In the genomic region with DNA sequence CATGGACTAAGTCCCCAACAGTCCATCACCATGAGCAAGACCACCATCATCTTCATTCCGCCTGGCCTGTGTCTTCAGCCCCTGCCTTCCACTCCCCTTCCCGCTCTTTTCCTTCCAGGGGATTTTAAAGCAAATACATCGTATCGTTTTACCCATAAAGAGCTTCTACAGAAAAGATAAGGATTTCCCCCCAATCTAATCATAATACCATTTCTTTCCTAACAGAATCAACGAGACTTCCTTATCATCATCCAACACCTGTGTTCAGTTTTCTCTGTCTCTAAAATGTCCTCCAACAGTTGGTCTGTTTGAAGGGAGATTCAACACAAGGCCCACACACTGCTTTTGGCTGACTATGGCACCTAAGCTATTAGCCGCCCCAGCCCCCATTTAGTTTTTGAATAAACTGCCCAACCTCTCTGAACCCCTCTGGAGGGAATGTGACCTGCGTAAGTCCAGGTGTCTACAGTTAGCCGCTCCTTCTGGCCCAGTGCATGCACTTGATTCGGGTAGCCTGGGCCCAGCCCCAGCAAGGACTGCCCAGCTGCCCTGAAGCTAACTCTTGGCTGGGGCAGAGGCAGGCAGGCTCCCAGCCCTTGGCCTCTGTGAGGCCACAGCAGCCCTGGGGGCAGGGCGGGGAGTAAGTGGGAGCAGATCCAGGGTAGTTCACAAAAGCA, we compare ENCODE assay signal across 10 cellular contexts. TPM values are rescaled to one million over a fixed set of nuclear protein-coding genes. Genes with fewer than 3 reads are reported as not detected.
A peak's percentile ranks its signal among the peaks of the same experiment; 100 is the strongest.
DNase-seq lines count a peak whose midpoint lies in the region; ATAC-seq, FAIRE-seq and TF ChIP-seq lines count a peak whose summit lies in the region.
"Had no signal": no experiment of that assay in that cellular context is flagged by ENCODE, and none has a peak within 500 bp of the region (broad histone marks: within the 10 kb centered on the region; RNA-seq: fewer than 3 reads in every experiment).

No MANE protein-coding gene starts in this region.

- peaks cover 25 to 48% of the 10 kb centered on the region in 2 donors for H3K4me1 Mint-ChIP-seq in natural killer cell treated with Interleukin-12 subunit alpha and Interleukin-12 subunit beta and Interleukin-15 and Interleukin-18, amount 100 ng/mL, for 72 hours (ENCODE audit: low read depth in 2 of 2)
- H3K4me1 Mint-ChIP-seq in natural killer cell: peaks cover 29 to 53% of the 10 kb centered on the region in 2 donors
- H3K4me1 Mint-ChIP-seq in naive thymus-derived CD4-positive, alpha-beta T cell: peaks cover 51 to 82% (median 75%) of the 10 kb centered on the region in 7 donors

- 5% methylated on average over 10 of the region's 10 CpGs for WGBS in K562 (ENCODE audit: insufficient coverage, low coverage, missing lambda C conversion rate)

- no peaks in the 10 kb centered on the region for H3K9me3 Mint-ChIP-seq in natural killer cell treated with Interleukin-12 subunit alpha and Interleukin-12 subunit beta and Interleukin-15 and Interleukin-18, amount 100 ng/mL, for 72 hours
- H3K9me3 Mint-ChIP-seq in natural killer cell: no peaks in the 10 kb centered on the region
- H3K9me3 Mint-ChIP-seq in naive thymus-derived CD4-positive, alpha-beta T cell: peaks cover 0 to 4% (median 0%) of the 10 kb centered on the region in 11 donors
- H3K9me3 Mint-ChIP-seq: activated T-cell treated with anti-CD3 and anti-CD28 coated beads, Interleukin-2, amount 50 U/mL, for 4 hours had no signal

- in situ Hi-C loops in K562 (cut with MboI): no loop called here

- POLR2A ChIA-PET in K562 (lab: Yijun Ruan, JAX): interaction anchor here (0.8 to 9.0 kb wide), 7 partner anchors 9 to 1591 kb away, joined by 3 to 112 read pairs (median 5); no protein-coding TSS in a partner anchor
- POLR2A ChIA-PET in naive thymus-derived CD4-positive, alpha-beta T cell (lab: Charles Lee): interaction anchor here (1.3 to 3.0 kb wide), 5 partner anchors 9 to 29 kb away, joined by 3 to 25 read pairs (median 11); no protein-coding TSS in a partner anchor

- peak overlapping the region; percentile 84 for H3K4me2 ChIP-seq in K562 (ENCODE audit: insufficient read depth, low read length)

- peak overlapping the region; percentile 28; the same call in 1 of the 2 replicates for H3K4me3 ChIP-seq in K562
- no peak overlapping the region for H3K4me3 ChIP-seq in naive thymus-derived CD4-positive, alpha-beta T cell (ENCODE audit: low read length)
- H3K4me3 ChIP-seq in vagina: no peak overlapping the region

- H3K27ac Mint-ChIP-seq in natural killer cell treated with Interleukin-12 subunit alpha and Interleukin-12 subunit beta and Interleukin-15 and Interleukin-18, amount 100 ng/mL, for 72 hours: peak overlapping the region; percentile 1 to 2
- H3K27ac Mint-ChIP-seq in natural killer cell: no peak overlapping the region
- peak overlapping the region; percentile 1 to 86 (median 65) for H3K27ac Mint-ChIP-seq in naive thymus-derived CD4-positive, alpha-beta T cell

- peak overlapping the region; percentile 75; the same call in 1 of the 2 replicates for H2AFZ ChIP-seq in K562 (ENCODE audit: low read depth, low read length)

- CTCF ChIA-PET in K562 (lab: Yijun Ruan, JAX; ENCODE audit: low intra/inter-chr PET ratio): no interaction called here
- CTCF ChIA-PET in naive thymus-derived CD4-positive, alpha-beta T cell (lab: Charles Lee): interaction anchor here (0.8 to 1.4 kb wide), 2 partner anchors 37 to 417 kb away, joined by 3 read pairs; a partner anchor contains a TSS

- H3K79me2 ChIP-seq in K562 (ENCODE audit: control insufficient read depth, insufficient read depth, low read length): peaks cover 55% of the 10 kb centered on the region

- peaks cover 71 to 92% of the 10 kb centered on the region in 2 experiments for H3K4me1 ChIP-seq in K562 (replicated peaks in 1 of 2; ENCODE audit: control insufficient read depth in 2 of 2, insufficient read depth in 2 of 2, low read length in 2 of 2)
- H3K4me1 ChIP-seq in naive thymus-derived CD4-positive, alpha-beta T cell (ENCODE audit: control insufficient read depth in 2 of 2, insufficient read depth in 2 of 2, low read length in 2 of 2): peaks cover 25 to 51% of the 10 kb centered on the region in 2 donors
- H3K4me1 ChIP-seq in vagina: peaks cover 75% of the 10 kb centered on the region

- no peaks in the 10 kb centered on the region for H3K27me3 Mint-ChIP-seq in natural killer cell treated with Interleukin-12 subunit alpha and Interleukin-12 subunit beta and Interleukin-15 and Interleukin-18, amount 100 ng/mL, for 72 hours
- peaks cover 0 to 3% of the 10 kb centered on the region in 2 donors for H3K27me3 Mint-ChIP-seq in natural killer cell (ENCODE audit: low read depth in 2 of 2)
- no peaks in the 10 kb centered on the region for H3K27me3 Mint-ChIP-seq in naive thymus-derived CD4-positive, alpha-beta T cell

- H3K9me3 ChIP-seq in K562 (replicated peaks; ENCODE audit: control insufficient read depth, insufficient read depth, low read depth, low read length) (no peaks in the 10 kb centered on the region), vagina (no peaks in the 10 kb centered on the region)
- no peaks in the 10 kb centered on the region for H3K9me3 ChIP-seq in naive thymus-derived CD4-positive, alpha-beta T cell (ENCODE audit: control insufficient read depth in 2 of 3, low read length in 3 of 3)

- TF ChIP-seq EP300 in K562 (IDR thresholded peaks at IDR 0.05; ENCODE audit: low read length): peak; percentile 98

- no peak for TF ChIP-seq CTCF in natural killer cell (IDR thresholded peaks at IDR 0.05)
- no peak for TF ChIP-seq CTCF in K562 (IDR thresholded peaks at IDR 0.05 in 2 of 3, conservative IDR thresholded peaks at IDR 0.05 in 1 of 3; ENCODE audit: insufficient read depth in 2 of 3, low read depth in 1 of 3, low read length in 3 of 3)
- no peak for TF ChIP-seq CTCF in vagina (IDR thresholded peaks at IDR 0.05)

- H3K36me3 Mint-ChIP-seq in natural killer cell treated with Interleukin-12 subunit alpha and Interleukin-12 subunit beta and Interleukin-15 and Interleukin-18, amount 100 ng/mL, for 72 hours: no peaks in the 10 kb centered on the region
- no peaks in the 10 kb centered on the region for H3K36me3 Mint-ChIP-seq in natural killer cell
- H3K36me3 Mint-ChIP-seq in naive thymus-derived CD4-positive, alpha-beta T cell: no peaks in the 10 kb centered on the region

- TF ChIP-seq RAD21 in K562 (CRISPR knock-in tag; conservative IDR thresholded peaks at IDR 0.05 in 1 of 2, IDR thresholded peaks at IDR 0.05 in 1 of 2): no peak

- intact Hi-C loops in natural killer cell (cut with micrococcal nuclease): no loop called here
- intact Hi-C loops in K562 (cut with micrococcal nuclease): loop anchor here (2.0 to 5.0 kb wide), 2 partner anchors 24 to 47 kb away; no protein-coding TSS in a partner anchor
- intact Hi-C loops in naive thymus-derived CD4-positive, alpha-beta T cell (cut with micrococcal nuclease): loop anchor here in 1 of 2 donors (2.0 kb wide), 1 partner anchor 18 kb away; no protein-coding TSS in a partner anchor
- intact Hi-C loops in vagina (cut with DNase I): no loop called here

- ATAC-seq in natural killer cell treated with Interleukin-12 subunit alpha and Interleukin-12 subunit beta and Interleukin-15 and Interleukin-18, amount 100 ng/mL, for 72 hours: no peak
- ATAC-seq in natural killer cell (no peak), K562 (peak; percentile 63), GM19023 (IDR thresholded peaks at IDR 0.05; ENCODE audit: unreplicated experiment) (no peak), GM18867 (IDR thresholded peaks at IDR 0.05; ENCODE audit: unreplicated experiment) (no peak)
- ATAC-seq in naive thymus-derived CD4-positive, alpha-beta T cell: no peak

- H3K36me3 ChIP-seq in K562 (ENCODE audit: control insufficient read depth, insufficient read depth, low read length): peaks cover 39% of the 10 kb centered on the region
- no peaks in the 10 kb centered on the region for H3K36me3 ChIP-seq in naive thymus-derived CD4-positive, alpha-beta T cell (ENCODE audit: control insufficient read depth in 2 of 3, insufficient read depth in 3 of 3, low read length in 3 of 3)
- no peaks in the 10 kb centered on the region for H3K36me3 ChIP-seq in vagina

- no peaks in the 10 kb centered on the region for H4K20me1 ChIP-seq in K562 (replicated peaks; ENCODE audit: control insufficient read depth, insufficient read depth, low read length)

- no peaks in the 10 kb centered on the region for H3K9me1 ChIP-seq in K562 (ENCODE audit: control insufficient read depth, insufficient read depth, low read length)

- peak overlapping the region; percentile 91 for H3K27ac ChIP-seq in K562 (ENCODE audit: extremely low read depth, low read depth, low read length)
- no peak overlapping the region for H3K27ac ChIP-seq in naive thymus-derived CD4-positive, alpha-beta T cell (ENCODE audit: low read depth, low read length)
- H3K27ac ChIP-seq in vagina: peak overlapping the region; percentile 72

- FAIRE-seq in K562 (lab: Jason Lieb, UNC): peak; percentile 82

- H3K4me3 Mint-ChIP-seq in natural killer cell treated with Interleukin-12 subunit alpha and Interleukin-12 subunit beta and Interleukin-15 and Interleukin-18, amount 100 ng/mL, for 72 hours: no peak overlapping the region
- no peak overlapping the region for H3K4me3 Mint-ChIP-seq in natural killer cell
- H3K4me3 Mint-ChIP-seq in naive thymus-derived CD4-positive, alpha-beta T cell: peak overlapping the region in 1 of 10 donors; percentile 2
- H3K4me3 Mint-ChIP-seq: activated T-cell treated with anti-CD3 and anti-CD28 coated beads, Interleukin-2, amount 50 U/mL, for 4 hours had no signal

- no peak for DNase-seq in natural killer cell treated with Interleukin-12 subunit alpha and Interleukin-12 subunit beta and Interleukin-15 and Interleukin-18, amount 100 ng/mL, for 72 hours (ENCODE audit: low spot score)
- DNase-seq in natural killer cell (no peak), K562 (ENCODE audit: extremely low read depth in 1 of 4, low spot score in 3 of 4) (peak; percentile 74 to 87 (median 78)), vagina (ENCODE audit: extremely low spot score in 2 of 2) (no peak), HK-2 (ENCODE audit: unreplicated experiment) (no peak)
- DNase-seq in naive thymus-derived CD4-positive, alpha-beta T cell: no peak
- DNase-seq: activated T-cell treated with anti-CD3 and anti-CD28 coated beads, Interleukin-2, amount 50 U/mL, for 4 hours; foreskin melanocyte had no signal

- H3K27me3 ChIP-seq in K562 (ENCODE audit: control insufficient read depth in 2 of 2, insufficient read depth in 2 of 2, low read length in 2 of 2): no peaks in the 10 kb centered on the region
- H3K27me3 ChIP-seq in naive thymus-derived CD4-positive, alpha-beta T cell (ENCODE audit: control insufficient read depth in 2 of 2, insufficient read depth in 2 of 2, low read length in 2 of 2): no peaks in the 10 kb centered on the region
- H3K27me3 ChIP-seq in vagina: no peaks in the 10 kb centered on the region

- peak overlapping the region; percentile 54 to 86 for H3K9ac ChIP-seq in K562 (ENCODE audit: insufficient read depth in 1 of 2, low read depth in 2 of 2, low read length in 2 of 2)

- TF ChIP-seq POLR2A in K562 (conservative IDR thresholded peaks at IDR 0.05): no peak
- no peak for TF ChIP-seq POLR2A in vagina (IDR thresholded peaks at IDR 0.05)

- no TSS peak for BruUV-seq in K562 (replicated peaks; lab: Mats Ljungman, UMichigan)

RNA-seq across cellular contexts. Expression of a gene that starts 25.3 kb away (rescaled TPM):
- total RNA-seq in natural killer cell treated with Interleukin-12 subunit alpha and Interleukin-12 subunit beta and Interleukin-15 and Interleukin-18, amount 100 ng/mL, for 72 hours: 10 to 100 TPM; 17.0 to 18.0 TPM
- total RNA-seq in natural killer cell (10 to 100 TPM; 51.8 to 78.1 (median 65.8) TPM), K562 (2014; rRNA removed) (28.8 and 35.6 TPM in 2 replicates), K562 (2014; rRNA removed; fragmentation: Illumina TruSeq; extraction: Trizol) (7.3 and 9.5 TPM in 2 replicates), K562 (2015; rRNA removed; fragmentation: Illumina TruSeq; extraction: Trizol) (23.9 and 24.6 TPM in 2 replicates), K562 (2021) (45.2 and 54.4 TPM in 2 replicates), vagina (60.6 TPM)
- total RNA-seq in K562 (2011; cell fraction: chromatin; rRNA removed; ENCODE audit: low replicate concordance): 229 and 466 TPM in 2 replicates
- 309 and 326 TPM in 2 replicates for total RNA-seq in K562 (2011; cell fraction: nucleolus; rRNA removed)
- 244 and 282 TPM in 2 replicates for total RNA-seq in K562 (2011; cell fraction: nucleoplasm; rRNA removed)
- polyA plus RNA-seq in K562 (2011; rRNA removed) (59.7 and 110 TPM in 2 replicates), K562 (2014; fragmentation: Illumina TruSeq; extraction: Trizol) (21.8 and 29.4 TPM in 2 replicates), K562 (2014; fragmentation: Nextera tagmentation; extraction: Ambion mirVana) (under 1 TPM; 0.32 to 0.89 TPM), K562 (2014; rRNA removed) (35.5 and 36.2 TPM in 2 replicates)
- 50.2 and 68.3 TPM in 2 replicates for polyA plus RNA-seq in K562 (2011; cell fraction: cytosol; rRNA removed)
- polyA plus RNA-seq in K562 (2011; cell fraction: nucleus; rRNA removed): 313 and 392 TPM in 2 replicates
- polyA plus RNA-seq in K562 (2012): 39.1 and 59.5 TPM in 2 replicates
- polyA minus RNA-seq in K562 (2011; rRNA and poly(A)+ RNA removed): 56.4 and 73.7 TPM in 2 replicates
- polyA minus RNA-seq in K562 (2011; cell fraction: cytosol; rRNA and poly(A)+ RNA removed): 58.2 and 59.2 TPM in 2 replicates
- 58.7 and 72.1 TPM in 2 replicates for polyA minus RNA-seq in K562 (2011; cell fraction: nucleus; rRNA and poly(A)+ RNA removed)
- total RNA-seq in naive thymus-derived CD4-positive, alpha-beta T cell: 10 to 100 TPM; 33.5 to 74.7 (median 44.1) TPM
- 1 to 10 TPM; 3.1 to 5.1 TPM for polyA plus RNA-seq in naive thymus-derived CD4-positive, alpha-beta T cell

RNA-seq across cellular contexts. Expression of a gene that starts 37.4 kb away (rescaled TPM):
- total RNA-seq in natural killer cell treated with Interleukin-12 subunit alpha and Interleukin-12 subunit beta and Interleukin-15 and Interleukin-18, amount 100 ng/mL, for 72 hours: 10 to 100 TPM; 27.8 to 41.7 TPM
- total RNA-seq in natural killer cell (10 to 100 TPM; 15.5 to 22.3 (median 21.6) TPM), K562 (2014; rRNA removed) (33.1 and 50.4 TPM in 2 replicates), K562 (2014; rRNA removed; fragmentation: Illumina TruSeq; extraction: Trizol) (5.7 and 8.2 TPM in 2 replicates), K562 (2015; rRNA removed; fragmentation: Illumina TruSeq; extraction: Trizol) (21.2 and 21.9 TPM in 2 replicates), K562 (2021) (29.8 and 31.2 TPM in 2 replicates), vagina (20.4 TPM)
- 39.7 and 71.7 TPM in 2 replicates for total RNA-seq in K562 (2011; cell fraction: chromatin; rRNA removed; ENCODE audit: low replicate concordance)
- total RNA-seq in K562 (2011; cell fraction: nucleolus; rRNA removed): 42.2 and 44.1 TPM in 2 replicates
- 34.4 and 37.9 TPM in 2 replicates for total RNA-seq in K562 (2011; cell fraction: nucleoplasm; rRNA removed)
- polyA plus RNA-seq in K562 (2011; rRNA removed) (23.8 and 33.3 TPM in 2 replicates), K562 (2014; fragmentation: Illumina TruSeq; extraction: Trizol) (15.0 and 22.7 TPM in 2 replicates), K562 (2014; fragmentation: Nextera tagmentation; extraction: Ambion mirVana) (10 to 100 TPM; 16.7 to 26.0 TPM), K562 (2014; rRNA removed) (28.1 and 48.3 TPM in 2 replicates)
- 27.1 and 60.5 TPM in 2 replicates for polyA plus RNA-seq in K562 (2011; cell fraction: cytosol; rRNA removed)
- 58.3 and 92.0 TPM in 2 replicates for polyA plus RNA-seq in K562 (2011; cell fraction: nucleus; rRNA removed)
- polyA plus RNA-seq in K562 (2012): 28.4 and 31.7 TPM in 2 replicates
- 6.6 and 8.9 TPM in 2 replicates for polyA minus RNA-seq in K562 (2011; rRNA and poly(A)+ RNA removed)
- polyA minus RNA-seq in K562 (2011; cell fraction: cytosol; rRNA and poly(A)+ RNA removed): 7.1 and 9.9 TPM in 2 replicates
- 15.1 and 21.2 TPM in 2 replicates for polyA minus RNA-seq in K562 (2011; cell fraction: nucleus; rRNA and poly(A)+ RNA removed)
- 10 to 100 TPM; 12.0 to 38.4 (median 16.4) TPM for total RNA-seq in naive thymus-derived CD4-positive, alpha-beta T cell
- 10 to 100 TPM; 15.6 to 19.9 TPM for polyA plus RNA-seq in naive thymus-derived CD4-positive, alpha-beta T cell

RNA-seq across cellular contexts. Expression of a gene that starts 51.3 kb away (rescaled TPM):
- 10 to 100 TPM in 1 of 2 donors, 1 to 10 TPM in 1; 7.4 to 12.9 TPM for total RNA-seq in natural killer cell treated with Interleukin-12 subunit alpha and Interleukin-12 subunit beta and Interleukin-15 and Interleukin-18, amount 100 ng/mL, for 72 hours
- total RNA-seq in natural killer cell (10 to 100 TPM in 2 of 3 donors, 1 to 10 TPM in 1; 8.3 to 11.2 (median 10.1) TPM), K562 (2014; rRNA removed) (2.7 and 3.1 TPM in 2 replicates), K562 (2014; rRNA removed; fragmentation: Illumina TruSeq; extraction: Trizol) (1.8 and 2.0 TPM in 2 replicates), K562 (2015; rRNA removed; fragmentation: Illumina TruSeq; extraction: Trizol) (2.9 and 4.5 TPM in 2 replicates), K562 (2021) (2.8 and 4.1 TPM in 2 replicates), vagina (0.98 TPM)
- total RNA-seq in K562 (2011; cell fraction: chromatin; rRNA removed; ENCODE audit: low replicate concordance): 20.7 and 42.5 TPM in 2 replicates
- total RNA-seq in K562 (2011; cell fraction: nucleolus; rRNA removed): 27.0 and 27.3 TPM in 2 replicates
- 19.0 and 21.1 TPM in 2 replicates for total RNA-seq in K562 (2011; cell fraction: nucleoplasm; rRNA removed)
- polyA plus RNA-seq in K562 (2011; rRNA removed) (4.8 and 7.5 TPM in 2 replicates), K562 (2014; fragmentation: Illumina TruSeq; extraction: Trizol) (2.7 and 3.1 TPM in 2 replicates), K562 (2014; fragmentation: Nextera tagmentation; extraction: Ambion mirVana) (under 1 TPM; 0.32 to 0.34 TPM), K562 (2014; rRNA removed) (4.5 and 5.8 TPM in 2 replicates)
- polyA plus RNA-seq in K562 (2011; cell fraction: cytosol; rRNA removed): 2.9 and 5.5 TPM in 2 replicates
- polyA plus RNA-seq in K562 (2011; cell fraction: nucleus; rRNA removed): 40.8 and 73.8 TPM in 2 replicates
- polyA plus RNA-seq in K562 (2012): 3.4 and 10.6 TPM in 2 replicates
- 1.2 and 2.2 TPM in 2 replicates for polyA minus RNA-seq in K562 (2011; rRNA and poly(A)+ RNA removed)
- polyA minus RNA-seq in K562 (2011; cell fraction: cytosol; rRNA and poly(A)+ RNA removed): 0.95 and 2.6 TPM in 2 replicates
- 6.3 and 6.9 TPM in 2 replicates for polyA minus RNA-seq in K562 (2011; cell fraction: nucleus; rRNA and poly(A)+ RNA removed)
- total RNA-seq in naive thymus-derived CD4-positive, alpha-beta T cell: 10 to 100 TPM in 4 of 5 experiments, 1 to 10 TPM in 1; 9.4 to 19.8 (median 17.8) TPM
- polyA plus RNA-seq in naive thymus-derived CD4-positive, alpha-beta T cell: under 1 TPM; 0.64 to 0.87 TPM

Comparison
In these comparisons a context has a peak if more than half of its experiments do, and no peak if none do; other contexts are left out.
1. H3K27ac Mint-ChIP-seq: peak in natural killer cell treated with Interleukin-12 subunit alpha and Interleukin-12 subunit beta and Interleukin-15 and Interleukin-18, amount 100 ng/mL, for 72 hours (2 of 2) and naive thymus-derived CD4-positive, alpha-beta T cell (9 of 9); none in natural killer cell (0 of 2).
2. DNase-seq: peak in K562 (4 of 4); none in natural killer cell treated with Interleukin-12 subunit alpha and Interleukin-12 subunit beta and Interleukin-15 and Interleukin-18, amount 100 ng/mL, for 72 hours (single experiment), natural killer cell (single experiment), naive thymus-derived CD4-positive, alpha-beta T cell (0 of 9), vagina (0 of 2) and HK-2 (single experiment).